ENCODE assay signal across 8 cellular contexts in genomic region chr20:46088409-46089075, GRCh38. TPM values are rescaled to one million over a fixed set of nuclear protein-coding genes. Genes with fewer than 3 reads are reported as not detected.
DNase-seq lines count a peak whose midpoint lies in the region; FAIRE-seq and TF ChIP-seq lines count a peak whose summit lies in the region.

No MANE protein-coding gene starts in this region.

- no peak; the same call in 1 of the 2 replicates for TF ChIP-seq CTCF in C4-2B (conservative IDR thresholded peaks at IDR 0.05)
- peak in 1 of 6 experiments; percentile 8 for TF ChIP-seq CTCF in adrenal gland (IDR thresholded peaks at IDR 0.05)
- TF ChIP-seq CTCF in kidney (IDR thresholded peaks at IDR 0.05; ENCODE audit: borderline replicate concordance, extremely low read depth, insufficient read depth): no peak

- 2 to 7% (median 4%) methylated on average over 10 of the region's 10 CpGs for WGBS in adrenal gland, 4 donors

- H3K36me3 ChIP-seq in adrenal gland (replicated peaks in 1 of 2): no peaks in the 10 kb centered on the region
- H3K36me3 ChIP-seq in kidney (ENCODE audit: control insufficient read depth in 1 of 2, insufficient read depth in 2 of 2, low read length in 2 of 2): no peaks in the 10 kb centered on the region
- no peaks in the 10 kb centered on the region for H3K36me3 ChIP-seq in subcutaneous abdominal adipose tissue (ENCODE audit: control insufficient read depth in 5 of 5, insufficient read depth in 5 of 5, low read length in 5 of 5)

- intact Hi-C loops in adrenal gland (cut with DNase I) (loop anchor here in 1 of 2 donors (5.0 kb wide), 1 partner anchor 66 kb away; no protein-coding TSS in a partner anchor), kidney (cut with DNase I) (no loop called here)

- H3K4me1 ChIP-seq in adrenal gland (replicated peaks in 1 of 2) (peaks cover 29 to 60% of the 10 kb centered on the region in 2 donors), kidney (ENCODE audit: control insufficient read depth in 1 of 2, insufficient read depth in 1 of 2, low read depth in 1 of 2, low read length in 2 of 2) (peaks cover 15 to 25% of the 10 kb centered on the region in 2 donors), subcutaneous abdominal adipose tissue (ENCODE audit: control insufficient read depth in 5 of 5, insufficient read depth in 5 of 5, low read length in 5 of 5) (peaks cover 10 to 59% (median 55%) of the 10 kb centered on the region in 5 donors)

- TF ChIP-seq POLR2A in adrenal gland (IDR thresholded peaks at IDR 0.05): no peak

- H3K9me3 ChIP-seq in adrenal gland (replicated peaks in 1 of 3) (no peaks in the 10 kb centered on the region), kidney (ENCODE audit: control insufficient read depth in 1 of 2, low read length in 2 of 2) (no peaks in the 10 kb centered on the region), subcutaneous abdominal adipose tissue (ENCODE audit: control insufficient read depth in 5 of 5, low read length in 5 of 5) (no peaks in the 10 kb centered on the region)

- FAIRE-seq in HTR-8/SVneo (lab: Jason Lieb, UNC) (no peak), kidney (lab: Jason Lieb, UNC) (no peak)

- H3K4me3 ChIP-seq in adrenal gland (peak overlapping the region in 3 of 4 donors; percentile 39 to 99 (median 67)), kidney (ENCODE audit: low read length in 2 of 2) (peak overlapping the region; percentile 82 to 92), subcutaneous abdominal adipose tissue (ENCODE audit: low read depth in 1 of 5, low read length in 5 of 5) (peak overlapping the region; percentile 53 to 96 (median 84))

- DNase-seq in HTR-8/SVneo (ENCODE audit: insufficient read length, low spot score): peak; percentile 34
- DNase-seq in adrenal gland: peak in 1 of 7 donors; percentile 15
- DNase-seq in kidney: no peak
- no peak for DNase-seq in DMS79 (lab: John Stamatoyannopoulos, UW)
- DNase-seq in NOMO-1 (lab: John Stamatoyannopoulos, UW; ENCODE audit: unreplicated experiment in 2 of 2): no peak
- DNase-seq in COLO668 (lab: John Stamatoyannopoulos, UW; ENCODE audit: unreplicated experiment): no peak

- H3K9ac ChIP-seq in kidney (ENCODE audit: low read length in 2 of 2) (peak overlapping the region; percentile 87 to 89), subcutaneous abdominal adipose tissue (ENCODE audit: low read length in 5 of 5) (peak overlapping the region; percentile 66 to 97 (median 93))

- H3K27ac ChIP-seq in C4-2B (peak overlapping the region; percentile 97), adrenal gland (peak overlapping the region; percentile 93 to 100 (median 99)), kidney (ENCODE audit: low read depth in 2 of 2, low read length in 2 of 2) (peak overlapping the region; percentile 98 to 99), subcutaneous abdominal adipose tissue (ENCODE audit: low read depth, low read length) (peak overlapping the region; percentile 93)

- H3K27me3 ChIP-seq in adrenal gland (no peaks in the 10 kb centered on the region), subcutaneous abdominal adipose tissue (ENCODE audit: control insufficient read depth in 5 of 5, insufficient read depth in 4 of 5, low read length in 5 of 5) (no peaks in the 10 kb centered on the region)

RNA-seq across cellular contexts. Expression of gene NCOA5, which starts 1.2 kb away (rescaled TPM):
- total RNA-seq in adrenal gland: 10 to 100 TPM; 17.8 to 44.8 (median 26.0) TPM
- 10 to 100 TPM; 18.7 to 24.8 (median 19.0) TPM for polyA plus RNA-seq in adrenal gland
- 28.3 TPM for total RNA-seq in kidney
- 15.4 TPM for polyA plus RNA-seq in kidney (ENCODE audit: insufficient read depth, low read depth, low replicate concordance)

RNA-seq across cellular contexts. Expression of gene CD40, which starts 29.6 kb away (rescaled TPM):
- total RNA-seq in adrenal gland (10 to 100 TPM in 3 of 8 donors, 1 to 10 TPM in 5; 4.5 to 13.5 (median 9.4) TPM), kidney (25.2 TPM)
- polyA plus RNA-seq in adrenal gland (10 to 100 TPM in 2 of 3 donors, 1 to 10 TPM in 1; 6.8 to 20.5 (median 13.1) TPM), kidney (ENCODE audit: insufficient read depth, low read depth, low replicate concordance) (15.7 TPM)

RNA-seq across cellular contexts. Expression of gene SLC12A5, which starts 59.5 kb away (rescaled TPM):
- total RNA-seq in adrenal gland (10 to 100 TPM in 5 of 8 donors, 1 to 10 TPM in 2, under 1 TPM in 1; 0.30 to 24.5 (median 14.5) TPM), kidney (2.0 TPM)
- polyA plus RNA-seq in adrenal gland (100 to 1,000 TPM in 2 of 3 donors, 10 to 100 TPM in 1; 15.0 to 121 (median 120) TPM), kidney (ENCODE audit: insufficient read depth, low read depth, low replicate concordance) (2.5 TPM)
